1 cellular context compared by ENCODE assay signal in genomic region chr5:34898258-34898895, GRCh38.
TF ChIP-seq lines count a peak whose summit lies in the region.

No MANE protein-coding gene starts in this region.

TF ChIP-seq in liver, 16 proteins besides CTCF, POLR2A, EP300 and RAD21 (continued from another document):
- TF ChIP-seq FOXA2 (IDR thresholded peaks at IDR 0.05) = no peak
- no peak for TF ChIP-seq JUND (IDR thresholded peaks at IDR 0.05)
